In genomic region chr17:74855323-74855722, GRCh38 we compare ENCODE assay signal across 21 cellular contexts. TPM values are rescaled to one million over a fixed set of nuclear protein-coding genes. Genes with fewer than 3 reads are reported as not detected.
DNase-seq lines count a peak whose midpoint lies in the region; ATAC-seq, FAIRE-seq and TF ChIP-seq lines count a peak whose summit lies in the region.
"Had no signal": no experiment of that assay in that cellular context is flagged by ENCODE, and none has a peak within 500 bp of the region (broad histone marks: within the 10 kb centered on the region; RNA-seq: fewer than 3 reads in every experiment).

No MANE protein-coding gene starts in this region.

- no peak for TF ChIP-seq RAD21 in H1 (IDR thresholded peaks at IDR 0.05 in 1 of 2, conservative IDR thresholded peaks at IDR 0.05 in 1 of 2; ENCODE audit: low read depth in 2 of 2, low read length in 2 of 2)

- no peak for TF ChIP-seq EP300 in H1 (IDR thresholded peaks at IDR 0.05; ENCODE audit: borderline replicate concordance in 1 of 2, low read depth in 2 of 2, low read length in 2 of 2)

- H4K91ac ChIP-seq in H1 (replicated peaks; ENCODE audit: insufficient read length, low read length) = no peak overlapping the region

- H3K4ac ChIP-seq in H1 (replicated peaks; ENCODE audit: insufficient read length, low read depth, low read length) = no peak overlapping the region

- ATAC-seq in right cardiac atrium (no peak), GM21786 (IDR thresholded peaks at IDR 0.05; ENCODE audit: unreplicated experiment) (no peak)
- ATAC-seq: GM12878 had no signal

- H3K27ac ChIP-seq in right cardiac atrium (ENCODE audit: low read length) (peak overlapping the region; percentile 62), left ventricle myocardium inferior (replicated peaks) (no peak overlapping the region), H1 (ENCODE audit: low read depth, low read length) (no peak overlapping the region)
- H3K27ac ChIP-seq: BLaER1 had no signal

- no peak overlapping the region for H4K5ac ChIP-seq in H1 (ENCODE audit: insufficient read length, low read depth, low read length)

- no peak overlapping the region for H2BK20ac ChIP-seq in H1 (ENCODE audit: low read length)

- H3K9me3 ChIP-seq in right cardiac atrium (ENCODE audit: control insufficient read depth, low read length) (no peaks in the 10 kb centered on the region), left ventricle myocardium inferior (replicated peaks) (no peaks in the 10 kb centered on the region), H1 (ENCODE audit: insufficient read depth in 2 of 2, low read depth in 1 of 2, low read length in 1 of 2) (no peaks in the 10 kb centered on the region; a peak in 1 of 4 replicates)
- H3K9me3 ChIP-seq: BLaER1, HAP-1 had no signal

- no peak overlapping the region for H3K56ac ChIP-seq in H1 (replicated peaks; ENCODE audit: insufficient read length, low read depth, low read length)

- H3K18ac ChIP-seq in H1 (ENCODE audit: extremely low read depth, low read length) = no peak overlapping the region

- FAIRE-seq in HTR-8/SVneo (lab: Jason Lieb, UNC) (peak; percentile 31), H1 (lab: Jason Lieb, UNC) (no peak)
- FAIRE-seq: GM12878 had no signal

- H3K23ac ChIP-seq in H1 (ENCODE audit: insufficient read length) = no peak overlapping the region

- H3K36me3 ChIP-seq in left ventricle myocardium inferior (no peaks in the 10 kb centered on the region), H1 (ENCODE audit: control insufficient read depth in 2 of 4, insufficient read depth in 4 of 4, low read length in 3 of 4) (peaks cover 0 to 2% (median 0%) of the 10 kb centered on the region in 4 experiments; a peak in 1 of 8 replicates)
- H3K36me3 ChIP-seq: BLaER1, HAP-1 had no signal

- 86% methylated on average over 4 of the region's 4 CpGs for WGBS in right cardiac atrium
- WGBS in H1 (ENCODE audit: extremely low coverage in 1 of 2, insufficient coverage in 1 of 2, insufficient read length in 1 of 2, insufficient replicate concordance in 2 of 2, low coverage in 1 of 2, low lambda C conversion rate in 2 of 2, missing lambda C conversion rate in 1 of 2), 2 experiments = 79% methylated on average over 4 of the region's 4 CpGs; no CpG with 5 or more reads in 1 of the 2 experiments

- 0 out of 2 replicates have a peak overlapping the region, but pooled peaks have one; percentile 46 for H2BK15ac ChIP-seq in H1 (ENCODE audit: low read length)

- H3K14ac ChIP-seq in H1 (ENCODE audit: insufficient read length) = no peak overlapping the region

- no peak overlapping the region for H2AK5ac ChIP-seq in H1 (ENCODE audit: low read depth, low read length)

- TF ChIP-seq CTCF in left ventricle myocardium inferior (IDR thresholded peaks at IDR 0.05; ENCODE audit: borderline replicate concordance) (no peak), H1 (IDR thresholded peaks at IDR 0.05; ENCODE audit: control extremely low read depth in 1 of 3, insufficient read depth in 1 of 3, low read depth in 1 of 3, low read length in 3 of 3) (no peak)

- H3K4me1 ChIP-seq in right cardiac atrium (ENCODE audit: control insufficient read depth, insufficient read depth, low read length) = no peaks in the 10 kb centered on the region
- H3K4me1 ChIP-seq in left ventricle myocardium inferior = peaks cover 25% of the 10 kb centered on the region
- H3K4me1 ChIP-seq in H1 (replicated peaks in 1 of 4; ENCODE audit: control insufficient read depth in 3 of 4, insufficient read depth in 4 of 4, low read length in 3 of 4) = peaks cover 0 to 11% (median 5%) of the 10 kb centered on the region in 4 experiments; a peak in 5 of 7 replicates

- intact Hi-C loops in right cardiac atrium (cut with DNase I) = no loop called here
- intact Hi-C loops in left ventricle myocardium inferior (cut with micrococcal nuclease) = no loop called here

- H4K8ac ChIP-seq in H1 (ENCODE audit: extremely low read depth, insufficient read depth, low read length) = no peak overlapping the region

- H3K9ac ChIP-seq in H1 (replicated peaks in 1 of 4; ENCODE audit: extremely low read depth in 1 of 4, low read depth in 3 of 4, low read length in 3 of 4) = no peak overlapping the region
- H3K9ac ChIP-seq: BLaER1 had no signal

- no peak overlapping the region for H2AFZ ChIP-seq in H1 (ENCODE audit: low read length)

- POLR2A ChIA-PET in H1 (lab: Charles Lee; ENCODE audit: partially characterized antibody) = interaction anchor here (1.0 kb wide), 1 partner anchor 106 kb away, joined by 3 read pairs; no protein-coding TSS in a partner anchor

- H3K27me3 ChIP-seq in right cardiac atrium (ENCODE audit: control insufficient read depth, insufficient read depth) (no peaks in the 10 kb centered on the region), left ventricle myocardium inferior (ENCODE audit: low read depth) (peaks cover 98% of the 10 kb centered on the region), H1 (replicated peaks in 1 of 4; ENCODE audit: control insufficient read depth in 3 of 4, extremely low read depth in 1 of 4, insufficient read depth in 3 of 4, low read length in 3 of 4) (peaks cover 47 to 92% (median 83%) of the 10 kb centered on the region in 4 experiments)

- H3K4me2 ChIP-seq in H1 (ENCODE audit: insufficient read depth in 1 of 2, low read depth in 2 of 2, low read length in 2 of 2) = no peak overlapping the region
- H3K4me2 ChIP-seq: BLaER1 had no signal

- H3K79me2 ChIP-seq in H1 (ENCODE audit: control insufficient read depth in 1 of 2, insufficient read depth in 2 of 2, low read length in 2 of 2) = no peaks in the 10 kb centered on the region

- H3K4me3 ChIP-seq in right cardiac atrium (ENCODE audit: low read length) = no peak overlapping the region
- no peak overlapping the region for H3K4me3 ChIP-seq in left ventricle myocardium inferior
- no peak overlapping the region for H3K4me3 ChIP-seq in H1 (ENCODE audit: extremely low read depth in 1 of 4, insufficient read depth in 2 of 4, low read depth in 3 of 4, low read length in 4 of 4)
- H3K4me3 ChIP-seq: BLaER1, GM12878, HAP-1 had no signal

- TF ChIP-seq POLR2A in H1 (IDR thresholded peaks at IDR 0.05; ENCODE audit: control extremely low read depth in 1 of 2, low read depth in 2 of 2, low read length in 2 of 2) = no peak

- H3K23me2 ChIP-seq in H1 (ENCODE audit: low read depth, low read length) = peaks cover 4% of the 10 kb centered on the region; the same call in 1 of the 2 replicates

- peaks cover 6 to 7% of the 10 kb centered on the region in 2 experiments for H4K20me1 ChIP-seq in H1 (replicated peaks in 1 of 2; ENCODE audit: control insufficient read depth in 1 of 2, insufficient read depth in 2 of 2, low read length in 2 of 2)

- no peak overlapping the region for H2BK5ac ChIP-seq in H1 (ENCODE audit: low read depth, low read length)

- no peak overlapping the region for H2BK12ac ChIP-seq in H1 (ENCODE audit: low read depth, low read length)

- DNase-seq in right cardiac atrium (peak in 1 of 3 donors; percentile 7), left ventricle myocardium inferior (no peak), HTR-8/SVneo (ENCODE audit: insufficient read length, low spot score) (no peak), H1 (ENCODE audit: low read depth in 1 of 2, low spot score in 2 of 2) (no peak), cerebellar cortex (ENCODE audit: low spot score) (no peak)
- DNase-seq: CD4-positive, alpha-beta memory T cell; DMS153; DND-41; EL; IMR-90; KBM-7 had no signal

- CTCF ChIA-PET in H1 (lab: Charles Lee; ENCODE audit: partially characterized antibody) = interaction anchor here (2.4 to 99.6 kb wide), 3 partner anchors 12 to 106 kb away, joined by 8 to 2981 read pairs (median 2981); partner anchors contain the start of genes FDXR, GRIN2C and NAT9

- H3K79me1 ChIP-seq in H1 (ENCODE audit: low read depth, low read length) = no peaks in the 10 kb centered on the region

- H2BK120ac ChIP-seq in H1 (replicated peaks; ENCODE audit: low read depth, low read length) = no peak overlapping the region

TF ChIP-seq in H1, 55 proteins besides CTCF, POLR2A, EP300 and RAD21 (continues in another document):
- TF ChIP-seq SP1 (IDR thresholded peaks at IDR 0.05; ENCODE audit: low read depth, low read length) (no peak), CREB1 (IDR thresholded peaks at IDR 0.05) (no peak)

RNA-seq across cellular contexts. Expression of gene GRIN2C, which starts 4.4 kb away (rescaled TPM):
- total RNA-seq in right cardiac atrium (10 to 100 TPM; 30.4 to 62.8 (median 51.3) TPM), left ventricle myocardium inferior (0.52 TPM)
- polyA plus RNA-seq in right cardiac atrium (31.4 TPM), H1 (2011; rRNA removed) (0.06 and 0.11 TPM in 2 replicates)
- 0.07 TPM in 1 of 2 replicates, not detected in the other for total RNA-seq in H1 (2021; fragmentation: NEBNext Ultra II Directional; extraction: Animal tissue kit (Norgen Biotek cat#: 25700))
- polyA plus RNA-seq in H1 (2011; cell fraction: cytosol; rRNA removed) = 0.05 TPM
- polyA plus RNA-seq in H1 (2011; cell fraction: nucleus; rRNA removed) = 0.20 TPM
- 0.06 to 0.29 TPM (median 0.19 TPM) in 4 replicates for polyA plus RNA-seq in H1 (2012, experiment 1 of 2)
- 0.05 TPM for polyA plus RNA-seq in H1 (2012, experiment 2 of 2)
- 0.02 TPM for polyA plus RNA-seq in H1 (2013, experiment 1 of 2)
- 0.04 TPM for polyA plus RNA-seq in H1 (2013, experiment 2 of 2)
- 0.12 TPM in 1 of 2 replicates, not detected in the other for polyA minus RNA-seq in H1 (2011; rRNA and poly(A)+ RNA removed)
- not detected for polyA minus RNA-seq in H1 (2011; cell fraction: cytosol; rRNA and poly(A)+ RNA removed)
- polyA minus RNA-seq in H1 (2011; cell fraction: nucleus; rRNA and poly(A)+ RNA removed) = 0.20 TPM
- total RNA-seq: IMR-90 had no signal
- polyA plus RNA-seq: AG04450; CD14-positive monocyte; CD4-positive, alpha-beta memory T cell had no signal

RNA-seq across cellular contexts. Expression of gene FDXR, which starts 17.5 kb away (rescaled TPM):
- total RNA-seq in right cardiac atrium (10 to 100 TPM in 1 of 4 donors, 1 to 10 TPM in 3; 4.9 to 10.5 (median 7.1) TPM), left ventricle myocardium inferior (5.7 TPM)
- polyA plus RNA-seq in right cardiac atrium (9.9 TPM), H1 (2011; rRNA removed) (31.4 and 44.0 TPM in 2 replicates)
- 24.2 and 25.6 TPM in 2 replicates for total RNA-seq in H1 (2021; fragmentation: NEBNext Ultra II Directional; extraction: Animal tissue kit (Norgen Biotek cat#: 25700))
- polyA plus RNA-seq in H1 (2011; cell fraction: cytosol; rRNA removed) = 52.5 TPM
- 67.0 TPM for polyA plus RNA-seq in H1 (2011; cell fraction: nucleus; rRNA removed)
- 20.6 to 42.6 TPM (median 37.8 TPM) in 4 replicates for polyA plus RNA-seq in H1 (2012, experiment 1 of 2)
- polyA plus RNA-seq in H1 (2012, experiment 2 of 2) = 33.2 TPM
- 13.2 TPM for polyA plus RNA-seq in H1 (2013, experiment 1 of 2)
- 13.1 TPM for polyA plus RNA-seq in H1 (2013, experiment 2 of 2)
- polyA minus RNA-seq in H1 (2011; rRNA and poly(A)+ RNA removed) = 10.8 and 11.3 TPM in 2 replicates
- polyA minus RNA-seq in H1 (2011; cell fraction: cytosol; rRNA and poly(A)+ RNA removed) = 20.4 TPM
- polyA minus RNA-seq in H1 (2011; cell fraction: nucleus; rRNA and poly(A)+ RNA removed) = 25.0 TPM

RNA-seq across cellular contexts. Expression of gene FADS6, which starts 38.1 kb away (rescaled TPM):
- not detected for total RNA-seq in right cardiac atrium
- polyA plus RNA-seq in right cardiac atrium = 0.05 TPM
- total RNA-seq in left ventricle myocardium inferior = not detected
- 0.56 and 0.80 TPM in 2 replicates for total RNA-seq in H1 (2021; fragmentation: NEBNext Ultra II Directional; extraction: Animal tissue kit (Norgen Biotek cat#: 25700))
- 2.5 and 2.6 TPM in 2 replicates for polyA plus RNA-seq in H1 (2011; rRNA removed)
- 2.2 TPM for polyA plus RNA-seq in H1 (2011; cell fraction: cytosol; rRNA removed)
- 2.2 TPM for polyA plus RNA-seq in H1 (2011; cell fraction: nucleus; rRNA removed)
- polyA plus RNA-seq in H1 (2012, experiment 1 of 2) = 0.79 to 2.0 TPM (median 1.4 TPM) in 4 replicates
- polyA plus RNA-seq in H1 (2012, experiment 2 of 2) = 0.67 TPM
- 0.67 TPM for polyA plus RNA-seq in H1 (2013, experiment 1 of 2)
- polyA plus RNA-seq in H1 (2013, experiment 2 of 2) = 0.52 TPM
- polyA minus RNA-seq in H1 (2011; rRNA and poly(A)+ RNA removed) = 1.6 and 2.1 TPM in 2 replicates
- 1.8 TPM for polyA minus RNA-seq in H1 (2011; cell fraction: cytosol; rRNA and poly(A)+ RNA removed)
- polyA minus RNA-seq in H1 (2011; cell fraction: nucleus; rRNA and poly(A)+ RNA removed) = 0.80 TPM
- total RNA-seq: A673; CD4-positive, alpha-beta memory T cell; G401; GM12878; H4; HT-29; IMR-90 had no signal
- polyA plus RNA-seq: AG04450; CD14-positive monocyte; CD4-positive, alpha-beta memory T cell; GM12878; IMR-90 had no signal

Comparison
In these comparisons a context has a peak if more than half of its experiments do, and no peak if none do; other contexts are left out.
1. RNA of gene GRIN2C, which starts 4.4 kb away (total RNA-seq): 30.4 to 62.8 TPM in right cardiac atrium; 0.52 TPM in left ventricle myocardium inferior (single experiment) and 0.07 TPM in H1; every median in the first group is over 10 times any median in the second.